ENCODE assay signal across 11 cellular contexts in the genomic region with DNA sequence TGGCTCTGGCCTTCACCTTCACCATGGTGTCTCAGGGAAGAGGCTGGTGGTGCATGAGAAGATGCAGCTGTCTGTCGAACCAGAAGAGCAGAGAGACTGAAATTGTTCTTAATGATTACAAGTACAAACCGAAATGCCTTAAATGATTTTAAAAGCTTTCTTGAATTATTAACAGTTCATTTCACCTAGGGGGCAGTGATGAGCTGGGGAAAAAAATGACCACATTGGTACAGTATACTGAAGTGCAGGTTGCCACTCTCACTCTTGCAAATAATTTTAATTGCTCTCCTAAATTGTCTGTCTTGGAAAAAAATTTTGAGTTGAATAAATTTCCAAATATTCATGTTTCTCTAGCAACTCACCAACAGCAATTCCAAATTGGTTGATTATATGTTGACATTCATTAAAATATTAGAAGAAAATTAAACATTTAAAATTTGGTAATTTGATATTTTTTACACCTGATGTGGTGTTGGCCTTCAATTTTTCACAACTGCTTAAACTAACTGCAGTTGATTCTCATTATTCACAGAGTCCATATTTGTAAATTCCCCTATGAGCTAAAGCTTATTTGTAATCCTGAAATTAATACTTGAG.
DNase-seq lines count a peak whose midpoint lies in the region; ATAC-seq and TF ChIP-seq lines count a peak whose summit lies in the region.
"Had no signal": no experiment of that assay in that cellular context is flagged by ENCODE, and none has a peak within 500 bp of the region (broad histone marks: within the 10 kb centered on the region; RNA-seq: fewer than 3 reads in every experiment).

No MANE protein-coding gene starts in this region.

- H3K4me3 Mint-ChIP-seq in progenitor cell of endocrine pancreas (ENCODE audit: low read depth), result no peak overlapping the region
- no peak overlapping the region for H3K4me3 Mint-ChIP-seq in activated T-cell treated with anti-CD3 and anti-CD28 coated beads, Interleukin-2, amount 50 U/mL, for 24 hours
- H3K4me3 Mint-ChIP-seq: activated B cell treated with CpG ODN at 0.5 μM for 24 hours had no signal

- no peaks in the 10 kb centered on the region for H3K36me3 Mint-ChIP-seq in progenitor cell of endocrine pancreas (ENCODE audit: insufficient read depth)
- no peaks in the 10 kb centered on the region for H3K36me3 Mint-ChIP-seq in activated T-cell treated with anti-CD3 and anti-CD28 coated beads, Interleukin-2, amount 50 U/mL, for 24 hours (ENCODE audit: low read depth)
- H3K36me3 Mint-ChIP-seq: naive B cell had no signal

- no peaks in the 10 kb centered on the region for H3K27me3 ChIP-seq in adrenal gland

- intact Hi-C loops in adrenal gland (cut with DNase I), result no loop called here

- H3K4me3 ChIP-seq in LNCaP clone FGC (ENCODE audit: low read depth, low read length) (no peak overlapping the region), adrenal gland (no peak overlapping the region)

- peaks cover 3% of the 10 kb centered on the region for H3K27me3 Mint-ChIP-seq in progenitor cell of endocrine pancreas
- H3K27me3 Mint-ChIP-seq in activated T-cell treated with anti-CD3 and anti-CD28 coated beads, Interleukin-2, amount 50 U/mL, for 24 hours, result no peaks in the 10 kb centered on the region
- H3K27me3 Mint-ChIP-seq: activated B cell treated with CpG ODN at 0.5 μM for 24 hours, naive B cell had no signal

- no peaks in the 10 kb centered on the region for H3K4me1 ChIP-seq in adrenal gland (replicated peaks in 1 of 2)

- TF ChIP-seq CTCF in LNCaP clone FGC (IDR thresholded peaks at IDR 0.05; ENCODE audit: control insufficient read depth, extremely low read depth, insufficient read depth) (peak; percentile 67), adrenal gland (IDR thresholded peaks at IDR 0.05) (peak in 5 of 6 experiments; percentile 20 to 53 (median 29)), progenitor cell of endocrine pancreas (IDR thresholded peaks at IDR 0.05; ENCODE audit: unreplicated experiment) (peak; percentile 60)

- no peaks in the 10 kb centered on the region for H3K36me3 ChIP-seq in adrenal gland (replicated peaks in 1 of 2)

- peaks cover 0 to 5% (median 0%) of the 10 kb centered on the region in 3 donors for H3K9me3 ChIP-seq in adrenal gland (replicated peaks in 1 of 3)

- no peaks in the 10 kb centered on the region for H3K4me1 Mint-ChIP-seq in progenitor cell of endocrine pancreas (ENCODE audit: low read depth)
- no peaks in the 10 kb centered on the region for H3K4me1 Mint-ChIP-seq in activated T-cell treated with anti-CD3 and anti-CD28 coated beads, Interleukin-2, amount 50 U/mL, for 24 hours (ENCODE audit: low read depth)
- H3K4me1 Mint-ChIP-seq: activated B cell treated with CpG ODN at 0.5 μM for 24 hours, naive B cell had no signal

- no peaks in the 10 kb centered on the region for H3K9me3 Mint-ChIP-seq in progenitor cell of endocrine pancreas (ENCODE audit: low read depth)
- peaks cover 16% of the 10 kb centered on the region for H3K9me3 Mint-ChIP-seq in activated T-cell treated with anti-CD3 and anti-CD28 coated beads, Interleukin-2, amount 50 U/mL, for 24 hours

- H3K27ac ChIP-seq in adrenal gland, result no peak overlapping the region

- DNase-seq in NCI-H510A treated with DMSO at 0.1 percent for 48 hours (lab: John Stamatoyannopoulos, UW) (peak; percentile 5), NCI-H510A (lab: John Stamatoyannopoulos, UW) (no peak), LNCaP clone FGC (ENCODE audit: low read depth) (no peak), adrenal gland (peak in 3 of 7 donors; percentile 22 to 32 (median 29)), progenitor cell of endocrine pancreas (ENCODE audit: low spot score, unreplicated experiment) (no peak), Ammon's horn (ENCODE audit: low spot score) (no peak)
- no peak for DNase-seq in activated T-cell treated with anti-CD3 and anti-CD28 coated beads, Interleukin-2, amount 50 U/mL, for 24 hours
- DNase-seq: activated B cell treated with CpG ODN at 0.5 μM for 24 hours, naive B cell, NCI-H187 had no signal

- 58 to 71% (median 60%) methylated on average over 2 of the region's 2 CpGs for WGBS in adrenal gland, 4 donors

- ATAC-seq in HG03469 (IDR thresholded peaks at IDR 0.05; ENCODE audit: unreplicated experiment), result no peak

- no peak overlapping the region for H3K27ac Mint-ChIP-seq in progenitor cell of endocrine pancreas
- no peak overlapping the region for H3K27ac Mint-ChIP-seq in activated T-cell treated with anti-CD3 and anti-CD28 coated beads, Interleukin-2, amount 50 U/mL, for 24 hours
- H3K27ac Mint-ChIP-seq: activated B cell treated with CpG ODN at 0.5 μM for 24 hours, naive B cell had no signal

- no peak for TF ChIP-seq POLR2A in adrenal gland (IDR thresholded peaks at IDR 0.05)
